8 cellular contexts compared by ENCODE assay signal in genomic region chr11:68212421-68213134, GRCh38. TPM values are rescaled to one million over a fixed set of nuclear protein-coding genes. Genes with fewer than 3 reads are reported as not detected.
DNase-seq lines count a peak whose midpoint lies in the region; ATAC-seq, FAIRE-seq and TF ChIP-seq lines count a peak whose summit lies in the region.

No MANE protein-coding gene starts in this region.

- H3K4me1 Mint-ChIP-seq in astrocyte (ENCODE audit: low read depth, unreplicated experiment), result peaks cover 15% of the 10 kb centered on the region

- H3K27ac ChIP-seq in astrocyte (ENCODE audit: low read depth, low read length) (peak overlapping the region; percentile 87), hepatocyte (peak overlapping the region; percentile 100)

- peak overlapping the region; percentile 92 for H3K9ac ChIP-seq in astrocyte (ENCODE audit: low read length)

- H3K27ac Mint-ChIP-seq in astrocyte (ENCODE audit: unreplicated experiment), result peak overlapping the region; percentile 96

- no peaks in the 10 kb centered on the region for H3K9me3 Mint-ChIP-seq in astrocyte (ENCODE audit: unreplicated experiment)

- H3K4me3 Mint-ChIP-seq in astrocyte (ENCODE audit: unreplicated experiment), result peak overlapping the region; percentile 99

- H3K36me3 ChIP-seq in astrocyte (ENCODE audit: insufficient read depth, low read length) (no peaks in the 10 kb centered on the region), hepatocyte (replicated peaks; ENCODE audit: insufficient read depth, low read depth) (no peaks in the 10 kb centered on the region)

- H3K9me2 ChIP-seq in hepatocyte (replicated peaks; ENCODE audit: insufficient read depth), result no peaks in the 10 kb centered on the region

- H3K27me3 Mint-ChIP-seq in astrocyte (ENCODE audit: low read depth, unreplicated experiment), result peaks cover 2% of the 10 kb centered on the region

- H3K79me2 ChIP-seq in astrocyte (ENCODE audit: insufficient read depth, low read length), result peaks cover 50% of the 10 kb centered on the region
- peaks cover 47% of the 10 kb centered on the region for H3K79me2 ChIP-seq in hepatocyte

- H3K9me3 ChIP-seq in astrocyte (ENCODE audit: insufficient read depth, low read depth, low read length), result no peaks in the 10 kb centered on the region
- no peaks in the 10 kb centered on the region for H3K9me3 ChIP-seq in hepatocyte (ENCODE audit: low read depth)

- peak overlapping the region; percentile 99 for H3K4me2 ChIP-seq in astrocyte (ENCODE audit: low read length)
- peak overlapping the region; percentile 84 for H3K4me2 ChIP-seq in hepatocyte

- WGBS in hepatocyte (ENCODE audit: low lambda C conversion rate, missing lambda C conversion rate), result under 1% methylated on average over 23 of the region's 80 CpGs

- H3K36me3 Mint-ChIP-seq in astrocyte (ENCODE audit: low read depth, unreplicated experiment), result no peaks in the 10 kb centered on the region

- peaks cover 5% of the 10 kb centered on the region for H3K27me3 ChIP-seq in astrocyte (ENCODE audit: insufficient read depth, low read length)
- H3K27me3 ChIP-seq in hepatocyte, result no peaks in the 10 kb centered on the region

- peak; percentile 16 for TF ChIP-seq CTCF in D721Med (IDR thresholded peaks at IDR 0.05; ENCODE audit: insufficient read depth, missing control alignments)
- peak; percentile 49; the same call in 1 of the 2 replicates for TF ChIP-seq CTCF in LNCaP clone FGC (IDR thresholded peaks at IDR 0.05; ENCODE audit: control insufficient read depth, extremely low read depth, insufficient read depth)
- no peak for TF ChIP-seq CTCF in astrocyte (IDR thresholded peaks at IDR 0.05; ENCODE audit: insufficient read depth, low read depth, low read length)
- TF ChIP-seq CTCF in hepatocyte (IDR thresholded peaks at IDR 0.05; ENCODE audit: poor library complexity), result peak; percentile 7

- peak overlapping the region; percentile 94 for H3K4me3 ChIP-seq in LNCaP clone FGC (ENCODE audit: low read depth, low read length)
- H3K4me3 ChIP-seq in astrocyte (ENCODE audit: insufficient read depth, low read depth, low read length), result peak overlapping the region; percentile 89
- peak overlapping the region; percentile 99 for H3K4me3 ChIP-seq in hepatocyte

- H2AFZ ChIP-seq in astrocyte (ENCODE audit: low read depth, low read length) (no peak overlapping the region), hepatocyte (no peak overlapping the region)

- H3K4me1 ChIP-seq in astrocyte (ENCODE audit: insufficient read depth, low read length) (peaks cover 15% of the 10 kb centered on the region), hepatocyte (ENCODE audit: insufficient read depth) (peaks cover 25% of the 10 kb centered on the region)

- ATAC-seq in GM21515 (IDR thresholded peaks at IDR 0.05; ENCODE audit: unreplicated experiment) (peak; percentile 55), GM21367 (IDR thresholded peaks at IDR 0.05; ENCODE audit: unreplicated experiment) (no peak)

- FAIRE-seq in D721Med (lab: Jason Lieb, UNC) (no peak), astrocyte (lab: Jason Lieb, UNC) (no peak)

- DNase-seq in D721Med (ENCODE audit: insufficient read length, low spot score) (no peak), LNCaP clone FGC (ENCODE audit: low read depth) (no peak), T follicular helper cell (ENCODE audit: low read depth) (peak; percentile 37), astrocyte (ENCODE audit: low read depth) (peak; percentile 56), hepatocyte (ENCODE audit: low spot score) (peak; percentile 92), renal cortical epithelial cell (ENCODE audit: low read depth) (peak; percentile 13)

- H4K20me1 ChIP-seq in astrocyte (ENCODE audit: insufficient read depth, low read length) (peaks cover 50% of the 10 kb centered on the region), hepatocyte (ENCODE audit: insufficient read depth, poor library complexity, severe bottlenecking) (peaks cover 48% of the 10 kb centered on the region)

RNA-seq across cellular contexts. Expression of gene KMT5B, which starts 0.5 kb away (rescaled TPM):
- 33.4 and 38.0 TPM in 2 replicates for total RNA-seq in astrocyte
- 36.0 TPM in 2 replicates for total RNA-seq in hepatocyte
- polyA plus RNA-seq in hepatocyte, result 26.9 and 29.9 TPM in 2 replicates
- 19.6 and 52.2 TPM in 2 replicates for total RNA-seq in renal cortical epithelial cell

RNA-seq across cellular contexts. Expression of gene C11orf24, which starts 59.2 kb away (rescaled TPM):
- total RNA-seq in astrocyte (79.8 and 83.5 TPM in 2 replicates), hepatocyte (42.8 and 55.6 TPM in 2 replicates), renal cortical epithelial cell (13.5 and 20.8 TPM in 2 replicates)
- 76.2 TPM in 2 replicates for polyA plus RNA-seq in hepatocyte

Comparison
In these comparisons a context has a peak if more than half of its experiments do, and no peak if none do; other contexts are left out.
1. DNase-seq: peak in T follicular helper cell (single experiment), astrocyte (single experiment), hepatocyte (single experiment) and renal cortical epithelial cell (single experiment); none in D721Med (single experiment) and LNCaP clone FGC (single experiment).
2. Peak in every context shown above with its lines, with median percentiles within 50 percentile points of each other: H3K4me3 ChIP-seq.